2 cellular contexts compared by ENCODE assay signal in genomic region chr13:80527400-80527799, GRCh38.
TF ChIP-seq lines count a peak whose summit lies in the region.

No MANE protein-coding gene starts in this region.

TF ChIP-seq in GM23338, 12 proteins besides CTCF, POLR2A, EP300 and RAD21 (continued from another document):
- no peak for TF ChIP-seq ZNF462 (CRISPR knock-in tag; IDR thresholded peaks at IDR 0.05)

TF ChIP-seq in endothelial cell of umbilical vein, 7 proteins besides CTCF, POLR2A, EP300 and RAD21 (continued from another document):
- no peak for TF ChIP-seq MAX (IDR thresholded peaks at IDR 0.05; ENCODE audit: insufficient read depth, insufficient read length)
